ENCODE assay signal across 16 cellular contexts in the genomic region with DNA sequence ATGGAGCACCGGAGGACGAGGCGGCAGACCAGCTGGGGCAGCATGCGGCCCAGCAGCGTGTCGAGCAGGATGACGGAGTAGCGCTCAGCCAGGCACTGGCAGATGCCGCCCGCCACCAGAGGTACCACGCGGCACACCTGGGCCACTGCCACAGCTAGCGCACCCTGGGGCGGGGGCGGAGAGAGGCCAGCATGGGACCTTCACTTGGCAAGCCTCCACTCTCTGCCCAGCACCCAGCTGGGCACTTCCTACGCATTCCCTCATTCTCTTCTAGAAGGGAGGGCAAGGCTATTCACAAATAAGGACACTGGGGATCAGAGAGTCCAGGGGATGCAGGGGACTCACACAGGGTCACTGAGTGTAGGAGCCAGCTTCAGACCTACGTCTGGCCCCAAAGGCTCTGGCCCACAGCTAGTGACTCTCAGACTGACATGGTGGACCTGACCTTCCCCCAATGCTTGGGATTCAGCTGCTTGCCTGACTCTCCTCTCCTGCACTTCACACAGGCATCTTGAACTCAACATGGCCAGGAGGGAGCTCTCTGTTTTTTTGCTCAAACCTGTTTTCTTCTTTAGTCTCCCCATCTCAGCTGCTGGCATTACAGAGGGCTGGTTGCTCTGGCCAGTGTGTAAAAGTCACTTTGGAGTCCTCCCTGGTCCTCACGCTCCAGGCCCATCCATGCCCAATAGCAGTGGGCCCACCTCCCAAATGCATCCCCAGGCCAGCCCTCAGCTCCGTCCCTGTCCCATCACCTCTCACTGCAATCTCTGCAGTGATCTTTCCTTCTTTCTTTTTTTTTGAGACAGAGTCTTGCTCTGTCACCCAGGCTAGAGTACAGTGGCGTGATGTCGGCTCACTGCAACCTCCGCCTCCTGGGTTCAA. TPM values are rescaled to one million over a fixed set of nuclear protein-coding genes. Genes with fewer than 3 reads are reported as not detected.
A peak's percentile ranks its signal among the peaks of the same experiment; 100 is the strongest.
DNase-seq lines count a peak whose midpoint lies in the region; ATAC-seq and TF ChIP-seq lines count a peak whose summit lies in the region.
"Had no signal": no experiment of that assay in that cellular context is flagged by ENCODE, and none has a peak within 500 bp of the region (broad histone marks: within the 10 kb centered on the region; RNA-seq: fewer than 3 reads in every experiment).

No MANE protein-coding gene starts in this region.

- no peak for TF ChIP-seq CTCF in IMR-90 (conservative IDR thresholded peaks at IDR 0.05; ENCODE audit: low read depth, low read length)
- no peak for TF ChIP-seq CTCF in lower lobe of right lung (IDR thresholded peaks at IDR 0.05)
- no peak for TF ChIP-seq CTCF in sigmoid colon (IDR thresholded peaks at IDR 0.05)

- CTCF ChIA-PET in IMR-90 (lab: Yijun Ruan, JAX): no interaction called here

- H3K56ac ChIP-seq in IMR-90 (ENCODE audit: extremely low read depth, insufficient read depth, low read length): no peak overlapping the region

- in situ Hi-C loops in IMR-90 (cut with MboI; ENCODE audit: low sequenced_read_pairs): no loop called here

- H3K9me1 ChIP-seq in IMR-90 (ENCODE audit: insufficient read depth, low read length): peaks cover 15% of the 10 kb centered on the region; the same call in 1 of the 2 replicates

- H2BK20ac ChIP-seq in IMR-90 (ENCODE audit: low read depth, low read length): 0 out of 2 replicates have a peak overlapping the region, but pooled peaks have one; percentile 19

- H3K4me2 ChIP-seq in IMR-90 (ENCODE audit: low read depth, low read length): no peak overlapping the region

- no peaks in the 10 kb centered on the region for H3K27me3 ChIP-seq in H7 (ENCODE audit: control insufficient read depth, insufficient read depth, low read length)
- H3K27me3 ChIP-seq in IMR-90 (ENCODE audit: control insufficient read depth, insufficient read depth, low read length): no peaks in the 10 kb centered on the region
- H3K27me3 ChIP-seq in lower lobe of right lung (ENCODE audit: low read depth): no peaks in the 10 kb centered on the region
- H3K27me3 ChIP-seq in sigmoid colon: no peaks in the 10 kb centered on the region

- no peak for TF ChIP-seq RAD21 in IMR-90 (IDR thresholded peaks at IDR 0.05; ENCODE audit: low read length)

- H3K27ac ChIP-seq in IMR-90 (ENCODE audit: insufficient read depth, low read length): no peak overlapping the region
- peak overlapping the region; percentile 98 for H3K27ac ChIP-seq in lower lobe of right lung
- peak overlapping the region in 1 of 4 donors; percentile 38 for H3K27ac ChIP-seq in sigmoid colon

- H3K79me1 ChIP-seq in IMR-90 (ENCODE audit: low read depth in 1 of 2, low read length in 2 of 2): no peaks in the 10 kb centered on the region

- no peak overlapping the region for H3K23ac ChIP-seq in IMR-90 (ENCODE audit: low read depth, low read length)

- H3K36me3 ChIP-seq in H7 (replicated peaks; ENCODE audit: control insufficient read depth, insufficient read depth, low read length) (no peaks in the 10 kb centered on the region), IMR-90 (ENCODE audit: control insufficient read depth, insufficient read depth, low read length) (no peaks in the 10 kb centered on the region), lower lobe of right lung (peaks cover 33% of the 10 kb centered on the region), sigmoid colon (peaks cover 0 to 3% (median 0%) of the 10 kb centered on the region in 4 donors)

- H2AK9ac ChIP-seq in IMR-90 (replicated peaks; ENCODE audit: low read depth, low read length, poor library complexity): no peak overlapping the region

- POLR2A ChIA-PET in IMR-90 (lab: Charles Lee; ENCODE audit: unreplicated experiment): no interaction called here

- peaks cover 6% of the 10 kb centered on the region for H3K4me1 ChIP-seq in IMR-90 (ENCODE audit: control insufficient read depth, insufficient read depth, low read length)
- peaks cover 28% of the 10 kb centered on the region for H3K4me1 ChIP-seq in lower lobe of right lung
- peaks cover 0 to 3% (median 0%) of the 10 kb centered on the region in 4 donors for H3K4me1 ChIP-seq in sigmoid colon
- H3K4me1 ChIP-seq: Caco-2 had no signal

- no peak for ATAC-seq in IMR-90 (ENCODE audit: low read depth)
- ATAC-seq in lower lobe of right lung: no peak

- H2BK120ac ChIP-seq in IMR-90 (ENCODE audit: low read depth, low read length): no peak overlapping the region

- dilution Hi-C loops in IMR-90 (cut with HindIII; ENCODE audit: low sequenced_read_pairs, unreplicated experiment): no loop called here

- H2AK5ac ChIP-seq in IMR-90 (ENCODE audit: low read depth, low read length): no peak overlapping the region

- no peak overlapping the region for H2BK5ac ChIP-seq in IMR-90 (ENCODE audit: low read depth, low read length, poor library complexity, severe bottlenecking)

- no peak for TF ChIP-seq EP300 in sigmoid colon (IDR thresholded peaks at IDR 0.05)

- no peak overlapping the region for H3K18ac ChIP-seq in IMR-90 (ENCODE audit: low read depth, low read length)

- no TSS peak for BruUV-seq in IMR-90 (replicated peaks; lab: Mats Ljungman, UMichigan)

- no peak overlapping the region for H2AFZ ChIP-seq in IMR-90 (replicated peaks; ENCODE audit: low read length, poor library complexity)

- H4K5ac ChIP-seq in IMR-90 (ENCODE audit: low read depth, low read length): no peak overlapping the region

- no peak overlapping the region for H3K9ac ChIP-seq in IMR-90 (ENCODE audit: low read depth, low read length)

- DNase-seq in H7 (peak; percentile 44), IMR-90 (no peak), lower lobe of right lung (no peak), sigmoid colon (peak; percentile 27), NCI-H748 treated with DMSO at 0.1 percent for 48 hours (lab: John Stamatoyannopoulos, UW) (no peak), midbrain (lab: John Stamatoyannopoulos, UW) (no peak)
- no peak for DNase-seq in stimulated activated naive CD4-positive, alpha-beta T cell treated with Interleukin-2 at 50 U/mL for 16 hours (lab: John Stamatoyannopoulos, UW)
- DNase-seq: DMS53; NCI-H1417; NCI-H1930; NCI-H526 treated with DMSO at 0.1 percent for 48 hours; NK-92 treated with Interleukin-12 subunit alpha and Interleukin-12 subunit beta, amount 100 ng/mL, for 24 hours had no signal

- WGBS in IMR-90 (ENCODE audit: extremely low coverage in 2 of 2, insufficient read length in 1 of 2), 2 experiments: 98% methylated on average over 8 of the region's 22 CpGs; no CpG with 5 or more reads in 1 of the 2 experiments
- WGBS in sigmoid colon, 2 donors: 96% methylated on average over 22 of the region's 22 CpGs

- TF ChIP-seq POLR2A in IMR-90 (IDR thresholded peaks at IDR 0.05; ENCODE audit: low read depth, low read length): no peak
- TF ChIP-seq POLR2A in sigmoid colon (IDR thresholded peaks at IDR 0.05): no peak

- H3K4ac ChIP-seq in IMR-90 (ENCODE audit: low read depth, low read length): no peak overlapping the region

- no peak overlapping the region for H3K14ac ChIP-seq in IMR-90 (replicated peaks; ENCODE audit: low read depth, low read length)

- intact Hi-C loops in IMR-90 (cut with micrococcal nuclease) (no loop called here), lower lobe of right lung (cut with DNase I) (no loop called here), sigmoid colon (cut with DNase I) (no loop called here)

- 0 out of 3 replicates have a peak overlapping the region, but pooled peaks have one; percentile 8 for H2BK15ac ChIP-seq in IMR-90 (ENCODE audit: low read depth, low read length)

- H3K9me3 ChIP-seq in IMR-90 (ENCODE audit: control insufficient read depth, insufficient read depth, low read length) (no peaks in the 10 kb centered on the region), lower lobe of right lung (no peaks in the 10 kb centered on the region), sigmoid colon (no peaks in the 10 kb centered on the region)
- H3K9me3 ChIP-seq: Caco-2 had no signal

- no peak overlapping the region for H4K8ac ChIP-seq in IMR-90 (ENCODE audit: low read depth in 2 of 2, low read length in 2 of 2)

- H4K91ac ChIP-seq in IMR-90 (ENCODE audit: insufficient read depth, low read depth, low read length): no peak overlapping the region

- H4K20me1 ChIP-seq in IMR-90 (ENCODE audit: insufficient read depth, low read length): no peaks in the 10 kb centered on the region

- H3K4me3 ChIP-seq in H7 (ENCODE audit: insufficient read depth, low read depth, low read length): no peak overlapping the region
- H3K4me3 ChIP-seq in IMR-90 (ENCODE audit: insufficient read depth, low read depth, low read length): no peak overlapping the region
- peak overlapping the region; percentile 54 for H3K4me3 ChIP-seq in lower lobe of right lung
- H3K4me3 ChIP-seq in sigmoid colon: no peak overlapping the region

RNA-seq across cellular contexts. Expression of a gene that starts 4.1 kb away (rescaled TPM):
- total RNA-seq in H7 (2014; rRNA removed; shearing (Covaris generic)): not detected in 2 replicates
- total RNA-seq in IMR-90 (2012; rRNA removed) (not detected in 2 replicates), lower lobe of right lung (12,584 TPM), sigmoid colon (not detected)
- polyA plus RNA-seq in IMR-90 (2012; rRNA removed) (not detected in 2 replicates), sigmoid colon (10 to 100 TPM in 1 of 3 donors, under 1 TPM in 1, not detected in 1; 0.57 to 23.4 TPM)
- polyA plus RNA-seq in IMR-90 (2012; cell fraction: cytosol; rRNA removed): 0.07 TPM in 1 of 2 replicates, not detected in the other
- polyA plus RNA-seq in IMR-90 (2012; cell fraction: nucleus; rRNA removed; ENCODE audit: low replicate concordance): not detected in 2 replicates
- total RNA-seq: Caco-2, HT-29, OCI-LY7, RPMI7951 had no signal

RNA-seq across cellular contexts. Expression of a gene that starts 30.2 kb away (rescaled TPM):
- total RNA-seq in H7 (2014; rRNA removed; shearing (Covaris generic)): not detected in 2 replicates
- total RNA-seq in IMR-90 (2012; rRNA removed) (not detected in 2 replicates), lower lobe of right lung (21.5 TPM), sigmoid colon (1 to 10 TPM in 1 of 4 donors, not detected in 3; 1.6 TPM)
- polyA plus RNA-seq in IMR-90 (2012; rRNA removed) (not detected in 2 replicates), sigmoid colon (10 to 100 TPM in 1 of 3 donors, 1 to 10 TPM in 2; 2.4 to 13.9 (median 4.2) TPM)
- polyA plus RNA-seq in IMR-90 (2012; cell fraction: cytosol; rRNA removed): not detected in 2 replicates
- 0.13 and 0.24 TPM in 2 replicates for polyA plus RNA-seq in IMR-90 (2012; cell fraction: nucleus; rRNA removed; ENCODE audit: low replicate concordance)
- total RNA-seq: Caco-2, HT-29, OCI-LY7, RPMI7951 had no signal

RNA-seq across cellular contexts. Expression of a gene that starts 47.9 kb away (rescaled TPM):
- total RNA-seq in H7 (2014; rRNA removed; shearing (Covaris generic)): 98.6 and 103 TPM in 2 replicates
- total RNA-seq in IMR-90 (2012; rRNA removed): 48.0 and 71.7 TPM in 2 replicates
- 39.4 and 40.5 TPM in 2 replicates for polyA plus RNA-seq in IMR-90 (2012; rRNA removed)
- 33.7 and 130 TPM in 2 replicates for polyA plus RNA-seq in IMR-90 (2012; cell fraction: cytosol; rRNA removed)
- 40.8 and 58.0 TPM in 2 replicates for polyA plus RNA-seq in IMR-90 (2012; cell fraction: nucleus; rRNA removed; ENCODE audit: low replicate concordance)
- total RNA-seq in lower lobe of right lung: 40.2 TPM
- 100 to 1,000 TPM in 1 of 4 donors, 10 to 100 TPM in 3; 56.4 to 136 (median 72.0) TPM for total RNA-seq in sigmoid colon
- 10 to 100 TPM; 39.9 to 49.2 (median 41.4) TPM for polyA plus RNA-seq in sigmoid colon

RNA-seq across cellular contexts. Expression of a gene that starts 52.1 kb away (rescaled TPM):
- 69.8 and 84.4 TPM in 2 replicates for total RNA-seq in H7 (2014; rRNA removed; shearing (Covaris generic))
- total RNA-seq in IMR-90 (2012; rRNA removed) (5.8 and 6.8 TPM in 2 replicates), lower lobe of right lung (40.6 TPM), sigmoid colon (10 to 100 TPM; 10.6 to 13.0 (median 12.8) TPM)
- polyA plus RNA-seq in IMR-90 (2012; rRNA removed) (6.7 and 10.1 TPM in 2 replicates), sigmoid colon (10 to 100 TPM; 18.6 to 23.0 (median 21.3) TPM)
- 2.2 and 3.1 TPM in 2 replicates for polyA plus RNA-seq in IMR-90 (2012; cell fraction: cytosol; rRNA removed)
- polyA plus RNA-seq in IMR-90 (2012; cell fraction: nucleus; rRNA removed; ENCODE audit: low replicate concordance): 7.7 and 18.6 TPM in 2 replicates

Comparison
In these comparisons a context has a peak if more than half of its experiments do, and no peak if none do; other contexts are left out.
1. DNase-seq: peak in H7 (single experiment) and sigmoid colon (single experiment); none in IMR-90 (single experiment), lower lobe of right lung (single experiment), stimulated activated naive CD4-positive, alpha-beta T cell treated with Interleukin-2 at 50 U/mL for 16 hours (single experiment), NCI-H748 treated with DMSO at 0.1 percent for 48 hours (single experiment) and midbrain (single experiment).
2. RNA of a gene that starts 4.1 kb away (total RNA-seq): 12,584 TPM in lower lobe of right lung (single experiment); not detected in H7, not detected in IMR-90 and not detected in sigmoid colon; every median in the first group is over 1,000 times any median in the second.